ENCODE assay signal across 1 cellular context in genomic region chr16:29806641-29807425, GRCh38.
A peak's percentile ranks its signal among the peaks of the same experiment; 100 is the strongest.
TF ChIP-seq lines count a peak whose summit lies in the region.

No MANE protein-coding gene starts in this region.

TF ChIP-seq in K562, 482 proteins besides CTCF, POLR2A, EP300 and RAD21 (continues in another document):
- peak; percentile 40; the same call in 1 of the 2 replicates for TF ChIP-seq ZFX (CRISPR knock-in tag; IDR thresholded peaks at IDR 0.05)
- 0 out of 2 replicates have a peak, but pooled peaks have one; percentile 40 for TF ChIP-seq GATAD2B (IDR thresholded peaks at IDR 0.05; ENCODE audit: borderline replicate concordance)
- peak; percentile 87 for TF ChIP-seq RB1 (IDR thresholded peaks at IDR 0.05; ENCODE audit: low read depth)
- no peak for TF ChIP-seq TSC22D4 (tag; IDR thresholded peaks at IDR 0.05)
- 0 out of 4 replicates have a peak, but pooled peaks of 1 of the 2 experiments have one; percentile 5 for TF ChIP-seq FOXA3 (CRISPR knock-in tag; conservative IDR thresholded peaks at IDR 0.05 in 1 of 2, IDR thresholded peaks at IDR 0.05 in 1 of 2)
- peak in 1 of 2 experiments; percentile 47; a peak in 1 of 4 replicates for TF ChIP-seq UBTF (IDR thresholded peaks at IDR 0.05; ENCODE audit: borderline replicate concordance in 1 of 2, low read depth in 2 of 2, low read length in 2 of 2)
- TF ChIP-seq NFYB (IDR thresholded peaks at IDR 0.05; ENCODE audit: extremely low read depth, insufficient read length), result no peak
- TF ChIP-seq PCBP1 (IDR thresholded peaks at IDR 0.05; ENCODE audit: low read depth, low read length, poor library complexity, severe bottlenecking), result peak; percentile 63
- TF ChIP-seq C11orf30 (IDR thresholded peaks at IDR 0.05; ENCODE audit: low read depth), result no peak
- peak; percentile 33 for TF ChIP-seq RBBP5 (IDR thresholded peaks at IDR 0.05; ENCODE audit: borderline replicate concordance, insufficient read depth, low read length, poor library complexity, severe bottlenecking)
- TF ChIP-seq, protein P1, sequence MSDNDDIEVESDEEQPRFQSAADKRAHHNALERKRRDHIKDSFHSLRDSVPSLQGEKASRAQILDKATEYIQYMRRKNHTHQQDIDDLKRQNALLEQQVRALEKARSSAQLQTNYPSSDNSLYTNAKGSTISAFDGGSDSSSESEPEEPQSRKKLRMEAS (CRISPR knock-in tag; IDR thresholded peaks at IDR 0.05), result peak; percentile 73
- peak in 1 of 2 experiments; percentile 70; a peak in 2 of 4 replicates for TF ChIP-seq MAZ (CRISPR knock-in tag; conservative IDR thresholded peaks at IDR 0.05 in 1 of 2, IDR thresholded peaks at IDR 0.05 in 1 of 2)
- TF ChIP-seq FUS (optimal IDR thresholded peaks at IDR 0.05; ENCODE audit: low read depth, low read length), result peak; percentile 37
- no peak for TF ChIP-seq ARID1B (IDR thresholded peaks at IDR 0.05)
- TF ChIP-seq POLR2G (IDR thresholded peaks at IDR 0.05; ENCODE audit: low read depth, low read length), result peak; percentile 80
- peak; percentile 67 for TF ChIP-seq TAF1 (IDR thresholded peaks at IDR 0.05; ENCODE audit: control insufficient read depth, extremely low read depth, insufficient read depth, low read length, severe bottlenecking)
- TF ChIP-seq CHD2 (IDR thresholded peaks at IDR 0.05; ENCODE audit: low read depth, low read length), result 0 out of 2 replicates have a peak, but pooled peaks have one; percentile 13
- TF ChIP-seq E2F8 (IDR thresholded peaks at IDR 0.05; ENCODE audit: low read depth, partially characterized antibody), result peak; percentile 38
- TF ChIP-seq ID3 (CRISPR knock-in tag; IDR thresholded peaks at IDR 0.05), result no peak
- TF ChIP-seq ID3 (tag; IDR thresholded peaks at IDR 0.05), result no peak
- TF ChIP-seq, protein P2, sequence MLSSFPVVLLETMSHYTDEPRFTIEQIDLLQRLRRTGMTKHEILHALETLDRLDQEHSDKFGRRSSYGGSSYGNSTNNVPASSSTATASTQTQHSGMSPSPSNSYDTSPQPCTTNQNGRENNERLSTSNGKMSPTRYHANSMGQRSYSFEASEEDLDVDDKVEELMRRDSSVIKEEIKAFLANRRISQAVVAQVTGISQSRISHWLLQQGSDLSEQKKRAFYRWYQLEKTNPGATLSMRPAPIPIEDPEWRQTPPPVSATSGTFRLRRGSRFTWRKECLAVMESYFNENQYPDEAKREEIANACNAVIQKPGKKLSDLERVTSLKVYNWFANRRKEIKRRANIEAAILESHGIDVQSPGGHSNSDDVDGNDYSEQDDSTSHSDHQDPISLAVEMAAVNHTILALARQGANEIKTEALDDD (IDR thresholded peaks at IDR 0.05), result no peak
- TF ChIP-seq POLR3G (IDR thresholded peaks at IDR 0.05; ENCODE audit: extremely low read depth, insufficient read length, insufficient replicate concordance), result no peak
- TF ChIP-seq EGR1 (conservative IDR thresholded peaks at IDR 0.05), result peak; percentile 47
- TF ChIP-seq ERF (CRISPR knock-in tag; IDR thresholded peaks at IDR 0.05), result 0 out of 2 replicates have a peak, but pooled peaks have one; percentile 19
- TF ChIP-seq, protein P3, sequence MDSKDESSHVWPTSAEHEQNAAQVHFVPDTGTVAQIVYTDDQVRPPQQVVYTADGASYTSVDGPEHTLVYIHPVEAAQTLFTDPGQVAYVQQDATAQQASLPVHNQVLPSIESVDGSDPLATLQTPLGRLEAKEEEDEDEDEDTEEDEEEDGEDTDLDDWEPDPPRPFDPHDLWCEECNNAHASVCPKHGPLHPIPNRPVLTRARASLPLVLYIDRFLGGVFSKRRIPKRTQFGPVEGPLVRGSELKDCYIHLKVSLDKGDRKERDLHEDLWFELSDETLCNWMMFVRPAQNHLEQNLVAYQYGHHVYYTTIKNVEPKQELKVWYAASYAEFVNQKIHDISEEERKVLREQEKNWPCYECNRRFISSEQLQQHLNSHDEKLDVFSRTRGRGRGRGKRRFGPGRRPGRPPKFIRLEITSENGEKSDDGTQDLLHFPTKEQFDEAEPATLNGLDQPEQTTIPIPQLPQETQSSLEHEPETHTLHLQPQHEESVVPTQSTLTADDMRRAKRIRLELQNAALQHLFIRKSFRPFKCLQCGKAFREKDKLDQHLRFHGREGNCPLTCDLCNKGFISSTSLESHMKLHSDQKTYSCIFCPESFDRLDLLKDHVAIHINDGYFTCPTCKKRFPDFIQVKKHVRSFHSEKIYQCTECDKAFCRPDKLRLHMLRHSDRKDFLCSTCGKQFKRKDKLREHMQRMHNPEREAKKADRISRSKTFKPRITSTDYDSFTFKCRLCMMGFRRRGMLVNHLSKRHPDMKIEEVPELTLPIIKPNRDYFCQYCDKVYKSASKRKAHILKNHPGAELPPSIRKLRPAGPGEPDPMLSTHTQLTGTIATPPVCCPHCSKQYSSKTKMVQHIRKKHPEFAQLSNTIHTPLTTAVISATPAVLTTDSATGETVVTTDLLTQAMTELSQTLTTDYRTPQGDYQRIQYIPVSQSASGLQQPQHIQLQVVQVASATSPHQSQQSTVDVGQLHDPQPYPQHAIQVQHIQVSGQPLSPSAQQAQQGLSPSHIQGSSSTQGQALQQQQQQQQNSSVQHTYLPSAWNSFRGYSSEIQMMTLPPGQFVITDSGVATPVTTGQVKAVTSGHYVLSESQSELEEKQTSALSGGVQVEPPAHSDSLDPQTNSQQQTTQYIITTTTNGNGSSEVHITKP (IDR thresholded peaks at IDR 0.05; ENCODE audit: partially characterized antibody), result peak; percentile 24
- TF ChIP-seq RBM25 (IDR thresholded peaks at IDR 0.05; ENCODE audit: low read depth, low read length, severe bottlenecking), result no peak
- peak in 1 of 2 experiments; percentile 45; a peak in 1 of 4 replicates for TF ChIP-seq ZNF639 (CRISPR knock-in tag; conservative IDR thresholded peaks at IDR 0.05 in 1 of 2, IDR thresholded peaks at IDR 0.05 in 1 of 2)
- TF ChIP-seq MTA2 (IDR thresholded peaks at IDR 0.05; ENCODE audit: low read depth), result no peak
- no peak for TF ChIP-seq ZBTB43 (CRISPR knock-in tag; IDR thresholded peaks at IDR 0.05)
- TF ChIP-seq TRIM25 (IDR thresholded peaks at IDR 0.05; ENCODE audit: borderline replicate concordance), result no peak
- no peak for TF ChIP-seq U2AF1 (optimal IDR thresholded peaks at IDR 0.05; ENCODE audit: low read depth, low read length)
- no peak for TF ChIP-seq TCF3 (CRISPR knock-in tag; IDR thresholded peaks at IDR 0.05)
- TF ChIP-seq, protein P4, sequence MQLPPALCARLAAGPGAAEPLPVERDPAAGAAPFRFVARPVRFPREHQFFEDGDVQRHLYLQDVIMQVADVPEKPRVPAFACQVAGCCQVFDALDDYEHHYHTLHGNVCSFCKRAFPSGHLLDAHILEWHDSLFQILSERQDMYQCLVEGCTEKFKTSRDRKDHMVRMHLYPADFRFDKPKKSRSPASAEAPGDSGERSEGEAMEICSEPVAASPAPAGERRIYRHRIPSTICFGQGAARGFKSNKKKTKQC (CRISPR knock-in tag; IDR thresholded peaks at IDR 0.05), result peak; percentile 52; the same call in 1 of the 2 replicates
- TF ChIP-seq TFAM (CRISPR knock-in tag; conservative IDR thresholded peaks at IDR 0.05), result no peak
- peak; percentile 43 for TF ChIP-seq RBFOX2 (IDR thresholded peaks at IDR 0.05; ENCODE audit: low read depth, low read length)
- TF ChIP-seq CTBP1 (IDR thresholded peaks at IDR 0.05; ENCODE audit: borderline replicate concordance), result no peak
- TF ChIP-seq, protein P5, sequence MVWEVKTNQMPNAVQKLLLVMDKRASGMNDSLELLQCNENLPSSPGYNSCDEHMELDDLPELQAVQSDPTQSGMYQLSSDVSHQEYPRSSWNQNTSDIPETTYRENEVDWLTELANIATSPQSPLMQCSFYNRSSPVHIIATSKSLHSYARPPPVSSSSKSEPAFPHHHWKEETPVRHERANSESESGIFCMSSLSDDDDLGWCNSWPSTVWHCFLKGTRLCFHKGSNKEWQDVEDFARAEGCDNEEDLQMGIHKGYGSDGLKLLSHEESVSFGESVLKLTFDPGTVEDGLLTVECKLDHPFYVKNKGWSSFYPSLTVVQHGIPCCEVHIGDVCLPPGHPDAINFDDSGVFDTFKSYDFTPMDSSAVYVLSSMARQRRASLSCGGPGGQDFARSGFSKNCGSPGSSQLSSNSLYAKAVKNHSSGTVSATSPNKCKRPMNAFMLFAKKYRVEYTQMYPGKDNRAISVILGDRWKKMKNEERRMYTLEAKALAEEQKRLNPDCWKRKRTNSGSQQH (CRISPR knock-in tag; IDR thresholded peaks at IDR 0.05), result no peak
